8 cellular contexts compared by ENCODE assay signal in genomic region chr7:80134105-80134535, GRCh38. TPM values are rescaled to one million over a fixed set of nuclear protein-coding genes. Genes with fewer than 3 reads are reported as not detected.
DNase-seq lines count a peak whose midpoint lies in the region; ATAC-seq and TF ChIP-seq lines count a peak whose summit lies in the region.

No MANE protein-coding gene starts in this region.

- peak overlapping the region; percentile 68 for H3K4me2 ChIP-seq in trophoblast cell (ENCODE audit: low read length)

- DNase-seq in DMS 273 treated with DMSO at 0.1 percent for 48 hours (lab: John Stamatoyannopoulos, UW) (peak; percentile 69), SJSA1 (ENCODE audit: low read depth in 1 of 2, low spot score in 2 of 2) (no peak), trophoblast cell (no peak), GM20000 (ENCODE audit: low spot score) (no peak)

- peaks cover 6% of the 10 kb centered on the region for H3K36me3 ChIP-seq in SJSA1
- no peaks in the 10 kb centered on the region for H3K36me3 ChIP-seq in gastroesophageal sphincter
- H3K36me3 ChIP-seq in trophoblast cell (ENCODE audit: control insufficient read depth in 1 of 2, insufficient read depth in 2 of 2, low read length in 2 of 2) = no peaks in the 10 kb centered on the region

- no peak overlapping the region for H3K4ac ChIP-seq in trophoblast cell (ENCODE audit: low read depth, low read length)

- H3K9me3 ChIP-seq in SJSA1 (replicated peaks) (no peaks in the 10 kb centered on the region), gastroesophageal sphincter (no peaks in the 10 kb centered on the region), trophoblast cell (ENCODE audit: insufficient read depth, low read depth, low read length) (no peaks in the 10 kb centered on the region)

- H3K23ac ChIP-seq in trophoblast cell (ENCODE audit: low read length) = no peak overlapping the region

- H3K79me1 ChIP-seq in trophoblast cell (ENCODE audit: low read length) = peaks cover 10% of the 10 kb centered on the region

- no peak overlapping the region for H2BK120ac ChIP-seq in trophoblast cell (ENCODE audit: insufficient read depth, low read length, poor library complexity)

- H3K14ac ChIP-seq in trophoblast cell (ENCODE audit: low read length) = no peak overlapping the region

- no peak overlapping the region for H3K9ac ChIP-seq in trophoblast cell (ENCODE audit: low read length)

- no peak for TF ChIP-seq CTCF in gastroesophageal sphincter (IDR thresholded peaks at IDR 0.05)
- TF ChIP-seq CTCF in GM20000 (IDR thresholded peaks at IDR 0.05; ENCODE audit: extremely low read depth, missing control alignments) = no peak

- H3K4me1 ChIP-seq in SJSA1 (replicated peaks) (peaks cover 23% of the 10 kb centered on the region), gastroesophageal sphincter (peaks cover 0 to 33% (median 3%) of the 10 kb centered on the region in 3 donors), trophoblast cell (ENCODE audit: control insufficient read depth in 1 of 2, insufficient read depth in 2 of 2, low read length in 2 of 2) (peaks cover 0 to 5% of the 10 kb centered on the region in 2 experiments)

- peaks cover 11% of the 10 kb centered on the region for H3K79me2 ChIP-seq in trophoblast cell (ENCODE audit: control insufficient read depth, insufficient read depth, low read length, poor library complexity)

- no peak overlapping the region for H2BK5ac ChIP-seq in trophoblast cell (ENCODE audit: low read depth, low read length, poor library complexity)

- no peak overlapping the region for H4K12ac ChIP-seq in trophoblast cell (ENCODE audit: low read depth, low read length)

- H4K8ac ChIP-seq in trophoblast cell (ENCODE audit: low read depth, low read length) = peak overlapping the region; percentile 5

- H4K91ac ChIP-seq in trophoblast cell (ENCODE audit: low read depth, low read length) = peak overlapping the region; percentile 8

- H3K4me3 ChIP-seq in SJSA1 (peak overlapping the region; percentile 86), gastroesophageal sphincter (peak overlapping the region; percentile 87 to 93), trophoblast cell (ENCODE audit: low read depth, low read length) (peak overlapping the region; percentile 75)

- no peaks in the 10 kb centered on the region for H3K27me3 ChIP-seq in SJSA1 (replicated peaks)
- no peaks in the 10 kb centered on the region for H3K27me3 ChIP-seq in gastroesophageal sphincter
- no peaks in the 10 kb centered on the region for H3K27me3 ChIP-seq in trophoblast cell (ENCODE audit: insufficient read depth, low read length)

- no peak overlapping the region for H2AK5ac ChIP-seq in trophoblast cell (ENCODE audit: low read length)

- no peak for TF ChIP-seq POLR2A in gastroesophageal sphincter (IDR thresholded peaks at IDR 0.05)

- 13 to 18% methylated on average over 4 to 9 of the region's 12 CpGs for WGBS in gastroesophageal sphincter (ENCODE audit: low coverage in 1 of 2), 2 donors
- no CpG with 5 or more reads among the region's 12 CpGs for WGBS in trophoblast cell (ENCODE audit: extremely low coverage, insufficient coverage, insufficient read length)

- H3K27ac ChIP-seq in SJSA1 = peak overlapping the region; percentile 67
- H3K27ac ChIP-seq in gastroesophageal sphincter = peak overlapping the region; percentile 35 to 97 (median 92)
- peak overlapping the region; percentile 8 for H3K27ac ChIP-seq in trophoblast cell (ENCODE audit: low read depth, low read length)

- no peak overlapping the region for H2BK12ac ChIP-seq in trophoblast cell (ENCODE audit: low read length)

- peak overlapping the region; percentile 32 for H2AFZ ChIP-seq in trophoblast cell (ENCODE audit: insufficient read depth, low read length, poor library complexity)

- TF ChIP-seq EP300 in gastroesophageal sphincter (IDR thresholded peaks at IDR 0.05) = no peak

- H3K18ac ChIP-seq in trophoblast cell (ENCODE audit: low read length) = no peak overlapping the region

- ATAC-seq in gastroesophageal sphincter (no peak), GM21526 (IDR thresholded peaks at IDR 0.05; ENCODE audit: low FRiP score, unreplicated experiment) (no peak), HG02642 (IDR thresholded peaks at IDR 0.05; ENCODE audit: poor library complexity, unreplicated experiment) (no peak), HG02852 (IDR thresholded peaks at IDR 0.05; ENCODE audit: unreplicated experiment) (no peak)

RNA-seq across cellular contexts. Expression of gene GNAI1, which starts 0.5 kb away (rescaled TPM):
- total RNA-seq in SJSA1 (2014; rRNA removed; shearing (Covaris generic)) = 79.9 and 90.7 TPM in 2 replicates
- 100 to 1,000 TPM in 3 of 4 donors, 10 to 100 TPM in 1; 76.8 to 136 (median 108) TPM for total RNA-seq in gastroesophageal sphincter
- polyA plus RNA-seq in trophoblast cell (2013) = 22.6 and 23.7 TPM in 2 replicates

Comparison
In these comparisons a context has a peak if more than half of its experiments do, and no peak if none do; other contexts are left out.
1. H3K27ac ChIP-seq: peak in every context shown above with its lines; median percentile 92 in gastroesophageal sphincter; 67 in SJSA1; 8 in trophoblast cell.